ENCODE assay signal across 25 cellular contexts in the genomic region with DNA sequence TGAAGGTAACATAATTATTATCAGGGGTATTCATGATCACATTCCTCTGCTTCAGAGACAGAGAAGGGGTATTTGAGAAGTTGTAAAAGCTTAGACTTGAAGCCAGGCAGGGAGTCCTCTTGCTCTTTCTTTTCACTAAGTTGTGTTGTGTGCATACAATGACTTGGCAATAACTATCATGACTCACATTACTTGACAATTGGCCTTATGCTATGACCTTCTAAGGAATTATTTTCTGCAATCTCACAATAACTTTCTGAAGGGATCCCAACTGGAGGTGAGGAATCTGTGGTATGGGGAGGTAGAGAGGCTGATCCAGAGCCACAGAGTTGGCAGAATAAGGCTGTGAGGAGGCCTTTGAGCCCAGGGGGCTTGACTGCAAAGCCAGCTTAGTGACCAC.
DNase-seq lines count a peak whose midpoint lies in the region; ATAC-seq, FAIRE-seq and TF ChIP-seq lines count a peak whose summit lies in the region.
"Had no signal": no experiment of that assay in that cellular context is flagged by ENCODE, and none has a peak within 500 bp of the region (broad histone marks: within the 10 kb centered on the region; RNA-seq: fewer than 3 reads in every experiment).

No MANE protein-coding gene starts in this region.

- no peak for TF ChIP-seq POLR2A in GM12892 (IDR thresholded peaks at IDR 0.05; ENCODE audit: low read depth, low read length)

- H3K9ac ChIP-seq in mesendoderm (ENCODE audit: low read length) = no peak overlapping the region
- H3K9ac ChIP-seq: KMS-11 had no signal

- no peak overlapping the region for H3K56ac ChIP-seq in mesendoderm (ENCODE audit: low read length)

- no peak overlapping the region for H4K8ac ChIP-seq in mesendoderm (ENCODE audit: low read depth, low read length)

- no peaks in the 10 kb centered on the region for H3K36me3 ChIP-seq in mesendoderm (ENCODE audit: control insufficient read depth, insufficient read depth, low read length)
- H3K36me3 ChIP-seq: Peyer's patch, SJCRH30 had no signal

- no peaks in the 10 kb centered on the region for H3K79me1 ChIP-seq in mesendoderm (ENCODE audit: low read length)

- H3K4me3 Mint-ChIP-seq in stimulated activated naive CD8-positive, alpha-beta T cell treated with anti-CD3 and anti-CD28 coated beads, Interleukin-15, amount 100 ng/mL, for 72 hours = no peak overlapping the region
- H3K4me3 Mint-ChIP-seq: H9, HFFc6 had no signal

- H2AK5ac ChIP-seq in mesendoderm (ENCODE audit: low read length) = no peak overlapping the region

- H3K4me1 Mint-ChIP-seq in stimulated activated naive CD8-positive, alpha-beta T cell treated with anti-CD3 and anti-CD28 coated beads, Interleukin-15, amount 100 ng/mL, for 72 hours = no peaks in the 10 kb centered on the region
- H3K4me1 Mint-ChIP-seq: CD8-positive, alpha-beta memory T cell had no signal

- H2BK5ac ChIP-seq in mesendoderm (ENCODE audit: low read length) = no peak overlapping the region

- no peaks in the 10 kb centered on the region for H3K27me3 ChIP-seq in mesendoderm (ENCODE audit: insufficient read depth, low read length, poor library complexity)
- H3K27me3 ChIP-seq: Peyer's patch, SJCRH30 had no signal

- no peak overlapping the region for H3K18ac ChIP-seq in mesendoderm (ENCODE audit: low read length)

- H3K27ac Mint-ChIP-seq in stimulated activated naive CD8-positive, alpha-beta T cell treated with anti-CD3 and anti-CD28 coated beads, Interleukin-15, amount 100 ng/mL, for 72 hours = no peak overlapping the region
- H3K27ac Mint-ChIP-seq: CD8-positive, alpha-beta memory T cell; HFFc6 had no signal

- H2BK120ac ChIP-seq in mesendoderm (ENCODE audit: low read depth, low read length) = no peak overlapping the region

- no peak for ATAC-seq in HG03469 (IDR thresholded peaks at IDR 0.05; ENCODE audit: unreplicated experiment)
- ATAC-seq in stimulated activated naive CD8-positive, alpha-beta T cell treated with anti-CD3 and anti-CD28 coated beads, Interleukin-15, amount 100 ng/mL, for 72 hours = no peak
- ATAC-seq: GM12878 had no signal

- no peak overlapping the region for H3K4ac ChIP-seq in mesendoderm (ENCODE audit: low read depth, low read length)

- no peak for FAIRE-seq in GM12892 (lab: Jason Lieb, UNC)
- FAIRE-seq: GM12878, HTR-8/SVneo had no signal

- no peaks in the 10 kb centered on the region for H3K79me2 ChIP-seq in mesendoderm (ENCODE audit: control insufficient read depth, insufficient read depth, low read length)

- H4K5ac ChIP-seq in mesendoderm (ENCODE audit: low read length) = no peak overlapping the region

- no peak overlapping the region for H3K4me3 ChIP-seq in choroid plexus epithelial cell (ENCODE audit: low read depth, low read length)
- no peak overlapping the region for H3K4me3 ChIP-seq in mesendoderm (ENCODE audit: low read length)
- H3K4me3 ChIP-seq: GM12878, Peyer's patch, SJCRH30 had no signal

- peaks cover 13 to 27% of the 10 kb centered on the region in 2 donors for H3K9me3 Mint-ChIP-seq in stimulated activated naive CD8-positive, alpha-beta T cell treated with anti-CD3 and anti-CD28 coated beads, Interleukin-15, amount 100 ng/mL, for 72 hours

- TF ChIP-seq CTCF in choroid plexus epithelial cell (conservative IDR thresholded peaks at IDR 0.05; ENCODE audit: low read depth, low read length) = no peak

- H3K4me1 ChIP-seq in mesendoderm (ENCODE audit: control insufficient read depth, low read depth, low read length) = no peaks in the 10 kb centered on the region
- H3K4me1 ChIP-seq: Peyer's patch, SJCRH30 had no signal

- H3K23ac ChIP-seq in mesendoderm (ENCODE audit: low read length) = no peak overlapping the region

- no peak overlapping the region for H3K27ac ChIP-seq in mesendoderm (ENCODE audit: low read depth, low read length)
- H3K27ac ChIP-seq: C4-2B, HL-60, KMS-11, Peyer's patch, SJCRH30 had no signal

- no peak overlapping the region for H2BK15ac ChIP-seq in mesendoderm (replicated peaks; ENCODE audit: low read depth)

- H3K27me3 Mint-ChIP-seq in stimulated activated naive CD8-positive, alpha-beta T cell treated with anti-CD3 and anti-CD28 coated beads, Interleukin-15, amount 100 ng/mL, for 72 hours = no peaks in the 10 kb centered on the region
- H3K27me3 Mint-ChIP-seq: CD8-positive, alpha-beta memory T cell had no signal

- H3K4me2 ChIP-seq in mesendoderm (ENCODE audit: low read length) = no peak overlapping the region
- H3K4me2 ChIP-seq: KMS-11 had no signal

- DNase-seq in AG08395 (ENCODE audit: low spot score) (peak; percentile 2), NCI-H460 (ENCODE audit: extremely low read depth, low read depth) (peak; percentile 7), choroid plexus epithelial cell (ENCODE audit: low read depth) (peak; percentile 34), mesendoderm (peak; percentile 48), GM12892 (ENCODE audit: insufficient read length) (no peak)
- DNase-seq in stimulated activated naive CD8-positive, alpha-beta T cell treated with anti-CD3 and anti-CD28 coated beads, Interleukin-15, amount 100 ng/mL, for 72 hours = no peak
- DNase-seq: 8988T; CD8-positive, alpha-beta memory T cell; DMS79; H9; HFFc6; NCI-H1694; NCI-H2081; NCI-H2171; NCI-H345; NCI-H524 treated with DMSO at 0.1 percent for 48 hours; NCI-H82; Peyer's patch; SJCRH30 had no signal

Comparison
In these comparisons a context has a peak if more than half of its experiments do, and no peak if none do; other contexts are left out.
1. DNase-seq: peak in AG08395 (single experiment), NCI-H460 (single experiment), choroid plexus epithelial cell (single experiment) and mesendoderm (single experiment); none in GM12892 (single experiment) and stimulated activated naive CD8-positive, alpha-beta T cell treated with anti-CD3 and anti-CD28 coated beads, Interleukin-15, amount 100 ng/mL, for 72 hours (0 of 2).